ENCODE assay signal across 12 cellular contexts in the genomic region with DNA sequence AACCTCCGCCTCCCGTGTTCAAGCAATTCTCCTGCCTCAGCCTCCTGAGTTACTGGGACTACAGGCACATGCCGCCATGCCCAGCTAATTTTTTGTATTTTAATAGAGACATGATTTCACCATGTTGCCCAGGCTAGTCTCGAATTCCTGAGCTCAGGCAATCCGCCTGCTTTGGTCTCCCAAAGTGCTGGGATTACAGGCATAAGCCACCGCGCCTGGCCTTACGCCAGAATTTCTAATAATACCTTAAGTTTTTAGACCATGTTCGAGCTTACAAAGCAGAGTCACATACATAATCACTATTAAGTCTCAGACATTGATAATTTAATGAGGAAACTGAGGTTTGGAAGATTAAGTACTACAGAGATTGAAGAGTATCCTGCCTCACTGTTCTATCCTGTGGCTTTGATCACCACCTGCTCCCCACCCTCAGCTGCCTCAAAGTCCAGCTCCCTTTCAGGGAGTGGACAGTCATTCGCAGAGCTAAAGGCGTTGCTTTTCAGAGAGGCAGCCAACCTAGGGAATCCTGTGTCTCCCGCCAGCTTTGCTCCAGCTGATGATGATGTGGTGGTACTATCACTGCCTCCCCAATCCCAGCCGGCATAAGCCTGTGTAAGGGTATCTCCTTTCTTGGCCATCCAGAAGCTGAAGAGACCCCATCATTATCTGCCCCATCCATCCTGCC. TPM values are rescaled to one million over a fixed set of nuclear protein-coding genes. Genes with fewer than 3 reads are reported as not detected.
DNase-seq lines count a peak whose midpoint lies in the region; ATAC-seq and TF ChIP-seq lines count a peak whose summit lies in the region.
"Had no signal": no experiment of that assay in that cellular context is flagged by ENCODE, and none has a peak within 500 bp of the region (broad histone marks: within the 10 kb centered on the region; RNA-seq: fewer than 3 reads in every experiment).

No MANE protein-coding gene starts in this region.

- WGBS in IMR-90 (ENCODE audit: extremely low coverage in 2 of 2, insufficient read length in 1 of 2), 2 experiments: 100% methylated on average over 2 of the region's 13 CpGs; no CpG with 5 or more reads in 1 of the 2 experiments
- WGBS in mesenchymal stem cell: 97% methylated on average over 11 of the region's 13 CpGs

- TF ChIP-seq RAD21 in IMR-90 (IDR thresholded peaks at IDR 0.05; ENCODE audit: low read length): no peak

- H3K9me3 ChIP-seq in CD4-positive, alpha-beta T cell (ENCODE audit: control insufficient read depth, low read length): no peaks in the 10 kb centered on the region
- H3K9me3 ChIP-seq in IMR-90 (ENCODE audit: control insufficient read depth, insufficient read depth, low read length) (no peaks in the 10 kb centered on the region), mesenchymal stem cell (ENCODE audit: control insufficient read depth, low read length) (no peaks in the 10 kb centered on the region)

- POLR2A ChIA-PET in CD4-positive, alpha-beta T cell (lab: Charles Lee): interaction anchor here (0.9 to 3.6 kb wide), 5 partner anchors 11 to 91 kb away, joined by 4 to 18 read pairs (median 6); no protein-coding TSS in a partner anchor
- POLR2A ChIA-PET in IMR-90 (lab: Charles Lee; ENCODE audit: unreplicated experiment): no interaction called here

- H3K4me2 ChIP-seq in IMR-90 (ENCODE audit: low read depth, low read length) (no peak overlapping the region), mesenchymal stem cell (ENCODE audit: low read length, poor library complexity, severe bottlenecking) (no peak overlapping the region)

- H3K4me1 Mint-ChIP-seq in CD4-positive, alpha-beta T cell (ENCODE audit: low read depth): peaks cover 86% of the 10 kb centered on the region
- H3K4me1 Mint-ChIP-seq in Calu3 (ENCODE audit: low read depth, unreplicated experiment): peaks cover 35% of the 10 kb centered on the region

- H3K36me3 Mint-ChIP-seq in CD4-positive, alpha-beta T cell (ENCODE audit: low read depth): peaks cover 4% of the 10 kb centered on the region
- H3K36me3 Mint-ChIP-seq in Calu3 (ENCODE audit: insufficient read depth, unreplicated experiment): peaks cover 21% of the 10 kb centered on the region

- peak overlapping the region; percentile 25 for H3K27ac Mint-ChIP-seq in CD4-positive, alpha-beta T cell
- H3K27ac Mint-ChIP-seq in Calu3 (ENCODE audit: unreplicated experiment): no peak overlapping the region
- H3K27ac Mint-ChIP-seq: H9 had no signal

- H3K4me3 Mint-ChIP-seq in CD4-positive, alpha-beta T cell: no peak overlapping the region
- H3K4me3 Mint-ChIP-seq in Calu3 (ENCODE audit: low read depth, unreplicated experiment): no peak overlapping the region
- H3K4me3 Mint-ChIP-seq: H9 had no signal

- H3K36me3 ChIP-seq in IMR-90 (ENCODE audit: control insufficient read depth, insufficient read depth, low read length): peaks cover 4% of the 10 kb centered on the region; the same call in 1 of the 2 replicates
- H3K36me3 ChIP-seq in mesenchymal stem cell (ENCODE audit: control insufficient read depth in 1 of 2, insufficient read depth in 2 of 2, low read depth in 1 of 2, low read length in 2 of 2): peaks cover 5 to 16% of the 10 kb centered on the region in 2 experiments

- H3K27me3 ChIP-seq in CD4-positive, alpha-beta T cell (ENCODE audit: control insufficient read depth, insufficient read depth, low read length): no peaks in the 10 kb centered on the region
- H3K27me3 ChIP-seq in IMR-90 (ENCODE audit: control insufficient read depth, insufficient read depth, low read length): no peaks in the 10 kb centered on the region
- H3K27me3 ChIP-seq in mesenchymal stem cell (ENCODE audit: control insufficient read depth in 1 of 2, insufficient read depth in 1 of 2, low read length in 2 of 2): no peaks in the 10 kb centered on the region

- H3K79me1 ChIP-seq in IMR-90 (ENCODE audit: low read depth in 1 of 2, low read length in 2 of 2) (peaks cover 27 to 91% of the 10 kb centered on the region in 2 experiments), mesenchymal stem cell (replicated peaks; ENCODE audit: low read length, poor library complexity, severe bottlenecking) (no peaks in the 10 kb centered on the region)

- TF ChIP-seq CTCF in CD4-positive, alpha-beta T cell (IDR thresholded peaks at IDR 0.05): no peak
- no peak for TF ChIP-seq CTCF in IMR-90 (conservative IDR thresholded peaks at IDR 0.05; ENCODE audit: low read depth, low read length)
- no peak for TF ChIP-seq CTCF in retinal pigment epithelial cell (conservative IDR thresholded peaks at IDR 0.05; ENCODE audit: low read depth, low read length)
- no peak for TF ChIP-seq CTCF in Calu3 (IDR thresholded peaks at IDR 0.05; ENCODE audit: unreplicated experiment)

- H3K27me3 Mint-ChIP-seq in CD4-positive, alpha-beta T cell: no peaks in the 10 kb centered on the region
- H3K27me3 Mint-ChIP-seq in Calu3 (ENCODE audit: unreplicated experiment): no peaks in the 10 kb centered on the region

- no peak for TF ChIP-seq POLR2A in IMR-90 (IDR thresholded peaks at IDR 0.05; ENCODE audit: low read depth, low read length)

- H2BK12ac ChIP-seq in mesenchymal stem cell (ENCODE audit: low read length in 2 of 2): peak overlapping the region in 1 of 2 experiments; percentile 20

- peaks cover 30% of the 10 kb centered on the region for H3K9me1 ChIP-seq in IMR-90 (ENCODE audit: insufficient read depth, low read length)

- H2AK9ac ChIP-seq in IMR-90 (replicated peaks; ENCODE audit: low read depth, low read length, poor library complexity): peak overlapping the region; percentile 15

- no peak overlapping the region for H3K4me3 ChIP-seq in IMR-90 (ENCODE audit: insufficient read depth, low read depth, low read length)
- H3K4me3 ChIP-seq in mesenchymal stem cell (ENCODE audit: insufficient read depth in 1 of 2, low read depth in 1 of 2, low read length in 2 of 2): no peak overlapping the region
- H3K4me3 ChIP-seq in retinal pigment epithelial cell (ENCODE audit: low read length): no peak overlapping the region
- H3K4me3 ChIP-seq: SK-N-MC had no signal

- H2BK5ac ChIP-seq in IMR-90 (ENCODE audit: low read depth, low read length, poor library complexity, severe bottlenecking): no peak overlapping the region
- no peak overlapping the region for H2BK5ac ChIP-seq in mesenchymal stem cell (ENCODE audit: low read depth, low read length, poor library complexity, severe bottlenecking)

- DNase-seq in CD4-positive, alpha-beta T cell: no peak
- DNase-seq in IMR-90 (no peak), mesenchymal stem cell (no peak), retinal pigment epithelial cell (ENCODE audit: low read depth) (peak; percentile 26), T1000 (lab: John Stamatoyannopoulos, UW) (no peak), Calu3 (no peak)
- DNase-seq: ACHN, COR-L47, H9, NCI-H1436 had no signal

- H2BK120ac ChIP-seq in IMR-90 (ENCODE audit: low read depth, low read length): peak overlapping the region; percentile 47
- no peak overlapping the region for H2BK120ac ChIP-seq in mesenchymal stem cell (ENCODE audit: low read depth, low read length)

- dilution Hi-C loops in IMR-90 (cut with HindIII; ENCODE audit: low sequenced_read_pairs, unreplicated experiment): no loop called here

- peaks cover 38% of the 10 kb centered on the region for H4K20me1 ChIP-seq in IMR-90 (ENCODE audit: insufficient read depth, low read length)

- ATAC-seq in CD4-positive, alpha-beta T cell (ENCODE audit: poor library complexity): no peak
- ATAC-seq in IMR-90 (ENCODE audit: low read depth) (no peak), HG03139 (IDR thresholded peaks at IDR 0.05; ENCODE audit: unreplicated experiment) (no peak)

- no peak overlapping the region for H4K5ac ChIP-seq in IMR-90 (ENCODE audit: low read depth, low read length)

- H2AK5ac ChIP-seq in IMR-90 (ENCODE audit: low read depth, low read length) (peak overlapping the region; percentile 89; the same call in 1 of the 2 replicates), mesenchymal stem cell (ENCODE audit: low read length, severe bottlenecking) (peak overlapping the region; percentile 51)

- H3K56ac ChIP-seq in IMR-90 (ENCODE audit: extremely low read depth, insufficient read depth, low read length): no peak overlapping the region

- H3K9ac ChIP-seq in IMR-90 (ENCODE audit: low read depth, low read length): no peak overlapping the region
- H3K9ac ChIP-seq in mesenchymal stem cell (ENCODE audit: low read length): no peak overlapping the region

- H3K18ac ChIP-seq in IMR-90 (ENCODE audit: low read depth, low read length) (no peak overlapping the region), mesenchymal stem cell (ENCODE audit: low read depth in 1 of 2, low read length in 2 of 2) (peak overlapping the region in 1 of 2 experiments; percentile 34)

- H2AFZ ChIP-seq in IMR-90 (replicated peaks; ENCODE audit: low read length, poor library complexity) (no peak overlapping the region), mesenchymal stem cell (ENCODE audit: low read depth, low read length) (no peak overlapping the region)

- CTCF ChIA-PET in CD4-positive, alpha-beta T cell (lab: Charles Lee): interaction anchor here (0.7 to 1.4 kb wide), 4 partner anchors 16 to 133 kb away, joined by 3 read pairs; no protein-coding TSS in a partner anchor
- CTCF ChIA-PET in IMR-90 (lab: Yijun Ruan, JAX) (no interaction called here), Calu3 (lab: Charles Lee) (interaction anchor here (0.6 to 1.1 kb wide), 2 partner anchors 16 to 32 kb away, joined by 3 to 5 read pairs; no protein-coding TSS in a partner anchor)

- intact Hi-C loops in CD4-positive, alpha-beta T cell (cut with DNase I, micrococcal nuclease): no loop called here
- intact Hi-C loops in IMR-90 (cut with micrococcal nuclease) (no loop called here), Calu3 (cut with micrococcal nuclease; ENCODE audit: unreplicated experiment) (no loop called here)

- in situ Hi-C loops in IMR-90 (cut with MboI; ENCODE audit: low sequenced_read_pairs): no loop called here

- H3K4ac ChIP-seq in IMR-90 (ENCODE audit: low read depth, low read length) (peak overlapping the region; percentile 48), mesenchymal stem cell (ENCODE audit: low read depth in 1 of 2, low read length in 2 of 2) (no peak overlapping the region)

- H4K91ac ChIP-seq in IMR-90 (ENCODE audit: insufficient read depth, low read depth, low read length) (peak overlapping the region; percentile 17), mesenchymal stem cell (ENCODE audit: low read length) (no peak overlapping the region)

- H3K4me1 ChIP-seq in IMR-90 (ENCODE audit: control insufficient read depth, insufficient read depth, low read length): peaks cover 27% of the 10 kb centered on the region
- peaks cover 34% of the 10 kb centered on the region for H3K4me1 ChIP-seq in mesenchymal stem cell (ENCODE audit: control insufficient read depth, insufficient read depth, low read depth, low read length)

- no peak overlapping the region for H3K27ac ChIP-seq in CD4-positive, alpha-beta T cell (ENCODE audit: low read depth, low read length)
- H3K27ac ChIP-seq in IMR-90 (ENCODE audit: insufficient read depth, low read length) (no peak overlapping the region), mesenchymal stem cell (ENCODE audit: low read length, poor library complexity, severe bottlenecking) (no peak overlapping the region)
- H3K27ac ChIP-seq: SK-N-MC had no signal

- H3K14ac ChIP-seq in IMR-90 (replicated peaks; ENCODE audit: low read depth, low read length) (peak overlapping the region; percentile 21; the same call in 1 of the 2 replicates), mesenchymal stem cell (ENCODE audit: low read length in 2 of 2) (no peak overlapping the region)

- H3K23ac ChIP-seq in IMR-90 (ENCODE audit: low read depth, low read length) (peak overlapping the region; percentile 52; the same call in 1 of the 2 replicates), mesenchymal stem cell (ENCODE audit: low read length in 2 of 2) (no peak overlapping the region)

- H4K8ac ChIP-seq in IMR-90 (ENCODE audit: low read depth in 2 of 2, low read length in 2 of 2): no peak overlapping the region
- H4K8ac ChIP-seq in mesenchymal stem cell (ENCODE audit: low read length): no peak overlapping the region

- H2BK15ac ChIP-seq in IMR-90 (ENCODE audit: low read depth, low read length) (no peak overlapping the region; the same call in 2 of the 3 replicates), mesenchymal stem cell (ENCODE audit: low read depth, poor library complexity, severe bottlenecking) (peak overlapping the region; percentile 26)

- no peaks in the 10 kb centered on the region for H3K9me3 Mint-ChIP-seq in CD4-positive, alpha-beta T cell
- no peaks in the 10 kb centered on the region for H3K9me3 Mint-ChIP-seq in Calu3 (ENCODE audit: low read depth, unreplicated experiment)

- BruUV-seq in IMR-90 (replicated peaks; lab: Mats Ljungman, UMichigan): no TSS peak
- no TSS peak for BruUV-seq in Calu3 (replicated peaks; lab: Mats Ljungman, UMichigan)

- H2BK20ac ChIP-seq in IMR-90 (ENCODE audit: low read depth, low read length): peak overlapping the region; percentile 51; the same call in 1 of the 2 replicates

RNA-seq across cellular contexts. Expression of gene UBASH3B, which starts 7.7 kb away (rescaled TPM):
- total RNA-seq in CD4-positive, alpha-beta T cell: 10 to 100 TPM; 24.5 to 28.6 TPM
- total RNA-seq in IMR-90 (2012; rRNA removed): 48.0 and 48.6 TPM in 2 replicates
- polyA plus RNA-seq in IMR-90 (2012; rRNA removed): 27.2 and 28.5 TPM in 2 replicates
- 21.2 and 31.1 TPM in 2 replicates for polyA plus RNA-seq in IMR-90 (2012; cell fraction: cytosol; rRNA removed)
- polyA plus RNA-seq in IMR-90 (2012; cell fraction: nucleus; rRNA removed; ENCODE audit: low replicate concordance): 23.4 and 27.3 TPM in 2 replicates
- polyA plus RNA-seq in mesenchymal stem cell (2013, experiment 1 of 2): 23.3 TPM
- polyA plus RNA-seq in mesenchymal stem cell (2013, experiment 2 of 2): 25.0 TPM
- 46.0 and 74.9 TPM in 2 replicates for total RNA-seq in Calu3 (2022)
